In genomic region chr20:5980720-5981119, GRCh38 we compare ENCODE assay signal across 1 cellular context.
TF ChIP-seq lines count a peak whose summit lies in the region.

No MANE protein-coding gene starts in this region.

TF ChIP-seq in HepG2, 621 proteins besides CTCF, POLR2A, EP300 and RAD21:
- TF ChIP-seq KLF13 (CRISPR knock-in tag; IDR thresholded peaks at IDR 0.05) (no peak), CHD4 (IDR thresholded peaks at IDR 0.05; ENCODE audit: borderline replicate concordance, low read length) (0 out of 2 replicates have a peak, but pooled peaks have one; percentile 55), GLI4 (CRISPR knock-in tag; IDR thresholded peaks at IDR 0.05; ENCODE audit: borderline replicate concordance) (no peak), RXRB (CRISPR knock-in tag; IDR thresholded peaks at IDR 0.05; ENCODE audit: borderline replicate concordance) (0 out of 2 replicates have a peak, but pooled peaks have one; percentile 34), KDM6A (CRISPR knock-in tag; IDR thresholded peaks at IDR 0.05; ENCODE audit: low read depth) (0 out of 2 replicates have a peak, but pooled peaks have one; percentile 44), POGZ (CRISPR knock-in tag; IDR thresholded peaks at IDR 0.05) (peak; percentile 44; the same call in 1 of the 2 replicates), NR1H2 (CRISPR knock-in tag; IDR thresholded peaks at IDR 0.05; ENCODE audit: borderline replicate concordance, low read depth) (no peak), NR2F1 (CRISPR knock-in tag; IDR thresholded peaks at IDR 0.05) (peak in 1 of 2 experiments; percentile 53; a peak in 2 of 4 replicates), ZNF235 (CRISPR knock-in tag; IDR thresholded peaks at IDR 0.05; ENCODE audit: borderline replicate concordance) (no peak), HNF4A (CRISPR knock-in tag; IDR thresholded peaks at IDR 0.05) (peak; percentile 76), SMAD1 (CRISPR knock-in tag; IDR thresholded peaks at IDR 0.05; ENCODE audit: borderline replicate concordance, low read depth) (no peak), SAFB2 (CRISPR knock-in tag; IDR thresholded peaks at IDR 0.05; ENCODE audit: borderline replicate concordance, low read depth) (no peak), MXI1 (IDR thresholded peaks at IDR 0.05; ENCODE audit: borderline replicate concordance, low read depth, low read length) (no peak), HNF4G (IDR thresholded peaks at IDR 0.05; ENCODE audit: borderline replicate concordance, low read depth, low read length) (peak; percentile 72), HNF4G (CRISPR knock-in tag; IDR thresholded peaks at IDR 0.05; ENCODE audit: borderline replicate concordance, low read depth) (no peak), MIXL1 (CRISPR knock-in tag; IDR thresholded peaks at IDR 0.05) (0 out of 2 replicates have a peak, but pooled peaks have one; percentile 33), ZFP36L2 (CRISPR knock-in tag; IDR thresholded peaks at IDR 0.05) (no peak), PAXIP1 (CRISPR knock-in tag; conservative IDR thresholded peaks at IDR 0.05) (peak; percentile 82), MAFK (conservative IDR thresholded peaks at IDR 0.05 in 1 of 2, IDR thresholded peaks at IDR 0.05 in 1 of 2; ENCODE audit: low read length in 2 of 2) (0 out of 4 replicates have a peak, but pooled peaks of 1 of the 2 experiments have one; percentile 8), NCOR1 (IDR thresholded peaks at IDR 0.05; ENCODE audit: borderline replicate concordance, low read length) (peak; percentile 91), ZNF792 (CRISPR knock-in tag; IDR thresholded peaks at IDR 0.05) (no peak), NR2C2 (CRISPR knock-in tag; IDR thresholded peaks at IDR 0.05; ENCODE audit: borderline replicate concordance) (peak; percentile 50; the same call in 1 of the 2 replicates), ZNF317 (CRISPR knock-in tag; IDR thresholded peaks at IDR 0.05) (0 out of 2 replicates have a peak, but pooled peaks have one; percentile 50), TCF12 (IDR thresholded peaks at IDR 0.05) (no peak), TCF12 (CRISPR knock-in tag; IDR thresholded peaks at IDR 0.05) (no peak), ZBTB42 (CRISPR knock-in tag; IDR thresholded peaks at IDR 0.05) (no peak), CSRNP2 (CRISPR knock-in tag; conservative IDR thresholded peaks at IDR 0.05; ENCODE audit: low read depth) (no peak), ATF6 (CRISPR knock-in tag; conservative IDR thresholded peaks at IDR 0.05) (0 out of 2 replicates have a peak, but pooled peaks have one; percentile 19)
- TF ChIP-seq, protein P1, sequence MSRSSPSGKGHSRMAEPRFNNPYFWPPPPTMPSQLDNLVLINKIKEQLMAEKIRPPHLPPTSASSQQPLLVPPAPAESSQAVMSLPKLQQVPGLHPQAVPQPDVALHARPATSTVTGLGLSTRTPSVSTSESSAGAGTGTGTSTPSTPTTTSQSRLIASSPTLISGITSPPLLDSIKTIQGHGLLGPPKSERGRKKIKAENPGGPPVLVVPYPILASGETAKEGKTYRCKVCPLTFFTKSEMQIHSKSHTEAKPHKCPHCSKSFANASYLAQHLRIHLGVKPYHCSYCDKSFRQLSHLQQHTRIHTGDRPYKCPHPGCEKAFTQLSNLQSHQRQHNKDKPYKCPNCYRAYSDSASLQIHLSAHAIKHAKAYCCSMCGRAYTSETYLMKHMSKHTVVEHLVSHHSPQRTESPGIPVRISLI (CRISPR knock-in tag; IDR thresholded peaks at IDR 0.05; ENCODE audit: borderline replicate concordance) = peak; percentile 89
- TF ChIP-seq, protein P2, sequence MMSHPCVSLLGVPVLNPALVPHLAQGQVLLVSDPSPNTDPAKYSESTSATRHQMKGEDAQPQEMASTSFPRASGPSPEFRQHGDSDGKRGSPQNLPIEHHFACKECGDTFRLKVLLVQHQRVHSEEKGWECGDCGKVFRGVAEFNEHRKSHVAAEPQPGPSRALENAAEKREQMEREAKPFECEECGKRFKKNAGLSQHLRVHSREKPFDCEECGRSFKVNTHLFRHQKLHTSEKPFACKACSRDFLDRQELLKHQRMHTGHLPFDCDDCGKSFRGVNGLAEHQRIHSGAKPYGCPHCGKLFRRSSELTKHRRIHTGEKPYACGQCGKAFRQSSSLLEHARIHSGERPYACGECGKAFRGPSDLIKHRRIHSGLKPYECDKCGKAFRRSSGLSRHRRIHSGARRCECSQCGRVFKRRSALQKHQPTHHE (CRISPR knock-in tag; IDR thresholded peaks at IDR 0.05; ENCODE audit: borderline replicate concordance) = no peak
- TF ChIP-seq, protein P3, sequence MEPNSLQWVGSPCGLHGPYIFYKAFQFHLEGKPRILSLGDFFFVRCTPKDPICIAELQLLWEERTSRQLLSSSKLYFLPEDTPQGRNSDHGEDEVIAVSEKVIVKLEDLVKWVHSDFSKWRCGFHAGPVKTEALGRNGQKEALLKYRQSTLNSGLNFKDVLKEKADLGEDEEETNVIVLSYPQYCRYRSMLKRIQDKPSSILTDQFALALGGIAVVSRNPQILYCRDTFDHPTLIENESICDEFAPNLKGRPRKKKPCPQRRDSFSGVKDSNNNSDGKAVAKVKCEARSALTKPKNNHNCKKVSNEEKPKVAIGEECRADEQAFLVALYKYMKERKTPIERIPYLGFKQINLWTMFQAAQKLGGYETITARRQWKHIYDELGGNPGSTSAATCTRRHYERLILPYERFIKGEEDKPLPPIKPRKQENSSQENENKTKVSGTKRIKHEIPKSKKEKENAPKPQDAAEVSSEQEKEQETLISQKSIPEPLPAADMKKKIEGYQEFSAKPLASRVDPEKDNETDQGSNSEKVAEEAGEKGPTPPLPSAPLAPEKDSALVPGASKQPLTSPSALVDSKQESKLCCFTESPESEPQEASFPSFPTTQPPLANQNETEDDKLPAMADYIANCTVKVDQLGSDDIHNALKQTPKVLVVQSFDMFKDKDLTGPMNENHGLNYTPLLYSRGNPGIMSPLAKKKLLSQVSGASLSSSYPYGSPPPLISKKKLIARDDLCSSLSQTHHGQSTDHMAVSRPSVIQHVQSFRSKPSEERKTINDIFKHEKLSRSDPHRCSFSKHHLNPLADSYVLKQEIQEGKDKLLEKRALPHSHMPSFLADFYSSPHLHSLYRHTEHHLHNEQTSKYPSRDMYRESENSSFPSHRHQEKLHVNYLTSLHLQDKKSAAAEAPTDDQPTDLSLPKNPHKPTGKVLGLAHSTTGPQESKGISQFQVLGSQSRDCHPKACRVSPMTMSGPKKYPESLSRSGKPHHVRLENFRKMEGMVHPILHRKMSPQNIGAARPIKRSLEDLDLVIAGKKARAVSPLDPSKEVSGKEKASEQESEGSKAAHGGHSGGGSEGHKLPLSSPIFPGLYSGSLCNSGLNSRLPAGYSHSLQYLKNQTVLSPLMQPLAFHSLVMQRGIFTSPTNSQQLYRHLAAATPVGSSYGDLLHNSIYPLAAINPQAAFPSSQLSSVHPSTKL (CRISPR knock-in tag; IDR thresholded peaks at IDR 0.05) = 0 out of 2 replicates have a peak, but pooled peaks have one; percentile 14
